ENCODE assay signal across 19 cellular contexts in genomic region chr15:37014566-37014965, GRCh38.
DNase-seq lines count a peak whose midpoint lies in the region; ATAC-seq and TF ChIP-seq lines count a peak whose summit lies in the region.
"Had no signal": no experiment of that assay in that cellular context is flagged by ENCODE, and none has a peak within 500 bp of the region (broad histone marks: within the 10 kb centered on the region; RNA-seq: fewer than 3 reads in every experiment).

No MANE protein-coding gene starts in this region.

- H3K27me3 Mint-ChIP-seq in osteocyte (ENCODE audit: unreplicated experiment): no peaks in the 10 kb centered on the region
- H3K27me3 Mint-ChIP-seq: activated CD8-positive, alpha-beta T cell treated with anti-CD3 and anti-CD28 coated beads for 36 hours; stimulated activated memory B cell treated with anti-CD40 and anti-IgM and Interleukin-4, amounts not matched to agents 10 μg/mL and 1 μg/mL and 100 μg/mL, for 72 hours had no signal

- TF ChIP-seq CTCF in adrenal gland (IDR thresholded peaks at IDR 0.05): no peak
- TF ChIP-seq CTCF in heart right ventricle (IDR thresholded peaks at IDR 0.05): no peak
- TF ChIP-seq CTCF in osteocyte (IDR thresholded peaks at IDR 0.05): no peak
- no peak for TF ChIP-seq CTCF in vagina (IDR thresholded peaks at IDR 0.05)

- 61 to 65% (median 62%) methylated on average over 3 of the region's 3 CpGs for WGBS in adrenal gland, 4 donors
- WGBS in heart right ventricle, 2 donors: 33 to 38% methylated on average over 3 of the region's 3 CpGs

- TF ChIP-seq POLR2A in adrenal gland (IDR thresholded peaks at IDR 0.05) (no peak), vagina (IDR thresholded peaks at IDR 0.05) (no peak)

- H3K27ac Mint-ChIP-seq in osteocyte (ENCODE audit: unreplicated experiment): peak overlapping the region; percentile 86
- H3K27ac Mint-ChIP-seq: activated CD8-positive, alpha-beta T cell treated with anti-CD3 and anti-CD28 coated beads for 36 hours; activated naive CD8-positive, alpha-beta T cell treated with anti-CD3 and anti-CD28 coated beads for 36 hours; activated T-cell treated with anti-CD3 and anti-CD28 coated beads, Interleukin-2, amount 50 U/mL, for 72 hours; CD8-positive, alpha-beta T cell; naive thymus-derived CD4-positive, alpha-beta T cell; stimulated activated memory B cell treated with anti-CD40 and anti-IgM and Interleukin-4, amounts not matched to agents 10 μg/mL and 1 μg/mL and 100 μg/mL, for 72 hours; T-helper 1 cell treated with Interleukin-12 subunit alpha and Interleukin-12 subunit beta and Interleukin-4 antibody, amounts not matched to agents 30 μg/mL and 1 μg/mL, for 36 hours had no signal

- H3K4me1 Mint-ChIP-seq in osteocyte (ENCODE audit: unreplicated experiment): peaks cover 44% of the 10 kb centered on the region
- H3K4me1 Mint-ChIP-seq: activated naive CD8-positive, alpha-beta T cell treated with anti-CD3 and anti-CD28 coated beads for 36 hours; naive thymus-derived CD4-positive, alpha-beta T cell; stimulated activated memory B cell treated with anti-CD40 and anti-IgM and Interleukin-4, amounts not matched to agents 10 μg/mL and 1 μg/mL and 100 μg/mL, for 72 hours had no signal

- intact Hi-C loops in adrenal gland (cut with DNase I): no loop called here
- intact Hi-C loops in heart right ventricle (cut with DNase I): loop anchor here in 1 of 10 donors (10.0 kb wide), 1 partner anchor 80 kb away; no protein-coding TSS in a partner anchor
- intact Hi-C loops in vagina (cut with DNase I): no loop called here

- H3K27ac ChIP-seq in adrenal gland (peak overlapping the region in 4 of 5 donors; percentile 34 to 77 (median 64)), heart right ventricle (peak overlapping the region in 9 of 10 donors; percentile 5 to 89 (median 78)), vagina (no peak overlapping the region)
- H3K27ac ChIP-seq: psoas muscle had no signal

- DNase-seq in ELF-1 (ENCODE audit: low read depth, low spot score): peak; percentile 60
- DNase-seq in adrenal gland: no peak
- DNase-seq in heart right ventricle: no peak
- no peak for DNase-seq in osteocyte (ENCODE audit: extremely low spot score, unreplicated experiment)
- DNase-seq in occipital lobe (lab: John Stamatoyannopoulos, UW): no peak
- DNase-seq in vagina (ENCODE audit: extremely low spot score in 2 of 2): no peak
- no peak for DNase-seq in NCI-H82 (lab: John Stamatoyannopoulos, UW)
- DNase-seq: activated CD8-positive, alpha-beta T cell treated with anti-CD3 and anti-CD28 coated beads for 36 hours; activated naive CD8-positive, alpha-beta T cell treated with anti-CD3 and anti-CD28 coated beads for 36 hours; activated T-cell treated with anti-CD3 and anti-CD28 coated beads, Interleukin-2, amount 50 U/mL, for 72 hours; CD8-positive, alpha-beta T cell; cerebellar nuclear complex; naive thymus-derived CD4-positive, alpha-beta T cell; psoas muscle; RPMI8226; stimulated activated CD4-positive, alpha-beta T cell treated with anti-CD3 and anti-CD28 coated beads, Interleukin-12 subunit alpha, Interleukin-12 subunit beta, amount 100 ng/mL, for 4 hours had no signal

- H3K36me3 ChIP-seq in adrenal gland (replicated peaks in 1 of 2) (no peaks in the 10 kb centered on the region), heart right ventricle (no peaks in the 10 kb centered on the region), vagina (no peaks in the 10 kb centered on the region)

- no peaks in the 10 kb centered on the region for H3K9me3 ChIP-seq in adrenal gland (replicated peaks in 1 of 3)
- H3K9me3 ChIP-seq in heart right ventricle: no peaks in the 10 kb centered on the region
- no peaks in the 10 kb centered on the region for H3K9me3 ChIP-seq in vagina
- H3K9me3 ChIP-seq: psoas muscle had no signal

- ATAC-seq in heart right ventricle (peak in 3 of 8 donors; percentile 8 to 28 (median 20)), HG02623 (IDR thresholded peaks at IDR 0.05; ENCODE audit: unreplicated experiment) (no peak)
- ATAC-seq: activated CD8-positive, alpha-beta T cell treated with anti-CD3 and anti-CD28 coated beads for 36 hours; activated T-cell treated with anti-CD3 and anti-CD28 coated beads, Interleukin-2, amount 50 U/mL, for 72 hours; CD8-positive, alpha-beta T cell; naive thymus-derived CD4-positive, alpha-beta T cell; stimulated activated memory B cell treated with anti-CD40 and anti-IgM and Interleukin-4, amounts not matched to agents 10 μg/mL and 1 μg/mL and 100 μg/mL, for 72 hours had no signal

- H3K27me3 ChIP-seq in adrenal gland (no peaks in the 10 kb centered on the region), heart right ventricle (no peaks in the 10 kb centered on the region), vagina (no peaks in the 10 kb centered on the region)

- peak overlapping the region in 1 of 4 donors; percentile 11 for H3K4me3 ChIP-seq in adrenal gland
- H3K4me3 ChIP-seq in heart right ventricle: no peak overlapping the region
- H3K4me3 ChIP-seq in vagina: no peak overlapping the region
- H3K4me3 ChIP-seq: psoas muscle had no signal

- peaks cover 32% of the 10 kb centered on the region for H3K36me3 Mint-ChIP-seq in osteocyte (ENCODE audit: unreplicated experiment)
- H3K36me3 Mint-ChIP-seq: activated naive CD8-positive, alpha-beta T cell treated with anti-CD3 and anti-CD28 coated beads for 36 hours; CD8-positive, alpha-beta T cell; naive thymus-derived CD4-positive, alpha-beta T cell; stimulated activated memory B cell treated with anti-CD40 and anti-IgM and Interleukin-4, amounts not matched to agents 10 μg/mL and 1 μg/mL and 100 μg/mL, for 72 hours had no signal

- no peaks in the 10 kb centered on the region for H3K9me3 Mint-ChIP-seq in osteocyte (ENCODE audit: unreplicated experiment)
- H3K9me3 Mint-ChIP-seq: activated CD8-positive, alpha-beta T cell treated with anti-CD3 and anti-CD28 coated beads for 36 hours; activated naive CD8-positive, alpha-beta T cell treated with anti-CD3 and anti-CD28 coated beads for 36 hours; CD8-positive, alpha-beta T cell; stimulated activated memory B cell treated with anti-CD40 and anti-IgM and Interleukin-4, amounts not matched to agents 10 μg/mL and 1 μg/mL and 100 μg/mL, for 72 hours; T-helper 1 cell treated with Interleukin-12 subunit alpha and Interleukin-12 subunit beta and Interleukin-4 antibody, amounts not matched to agents 30 μg/mL and 1 μg/mL, for 36 hours had no signal

- peaks cover 27 to 45% of the 10 kb centered on the region in 2 donors for H3K4me1 ChIP-seq in adrenal gland (replicated peaks in 1 of 2)
- H3K4me1 ChIP-seq in heart right ventricle: peaks cover 5 to 68% (median 33%) of the 10 kb centered on the region in 9 donors
- peaks cover 29% of the 10 kb centered on the region for H3K4me1 ChIP-seq in vagina
- H3K4me1 ChIP-seq: psoas muscle had no signal

- peak overlapping the region; percentile 16 for H3K4me3 Mint-ChIP-seq in osteocyte (ENCODE audit: unreplicated experiment)
- H3K4me3 Mint-ChIP-seq: activated CD8-positive, alpha-beta T cell treated with anti-CD3 and anti-CD28 coated beads for 36 hours; activated naive CD8-positive, alpha-beta T cell treated with anti-CD3 and anti-CD28 coated beads for 36 hours; activated T-cell treated with anti-CD3 and anti-CD28 coated beads, Interleukin-2, amount 50 U/mL, for 72 hours; CD8-positive, alpha-beta T cell; naive thymus-derived CD4-positive, alpha-beta T cell; stimulated activated memory B cell treated with anti-CD40 and anti-IgM and Interleukin-4, amounts not matched to agents 10 μg/mL and 1 μg/mL and 100 μg/mL, for 72 hours; T-helper 1 cell treated with Interleukin-12 subunit alpha and Interleukin-12 subunit beta and Interleukin-4 antibody, amounts not matched to agents 30 μg/mL and 1 μg/mL, for 36 hours had no signal
